ENCODE assay signal across 1 cellular context in genomic region chr2:129757915-129758421, GRCh38.
TF ChIP-seq lines count a peak whose summit lies in the region.

No MANE protein-coding gene starts in this region.

TF ChIP-seq in WTC11, 78 proteins besides CTCF, POLR2A, EP300 and RAD21 (continued from another document):
- no peak for TF ChIP-seq ATF6 (CRISPR knock-in tag; IDR thresholded peaks at IDR 0.05)
- no peak for TF ChIP-seq ZSCAN18 (CRISPR knock-in tag; IDR thresholded peaks at IDR 0.05)
- TF ChIP-seq SP1 (CRISPR knock-in tag; conservative IDR thresholded peaks at IDR 0.05): 0 out of 2 replicates have a peak, but pooled peaks have one; percentile 20
- no peak for TF ChIP-seq ZNF263 (CRISPR knock-in tag; IDR thresholded peaks at IDR 0.05; ENCODE audit: low read depth)
- no peak for TF ChIP-seq PREB (CRISPR knock-in tag; IDR thresholded peaks at IDR 0.05; ENCODE audit: borderline replicate concordance)
- no peak for TF ChIP-seq ZNF416 (CRISPR knock-in tag; IDR thresholded peaks at IDR 0.05)
- TF ChIP-seq JUN (CRISPR knock-in tag; IDR thresholded peaks at IDR 0.05): no peak
- TF ChIP-seq ELF4 (CRISPR knock-in tag; IDR thresholded peaks at IDR 0.05; ENCODE audit: low read depth): no peak
- 0 out of 2 replicates have a peak, but pooled peaks have one; percentile 19 for TF ChIP-seq FOXK1 (CRISPR knock-in tag; IDR thresholded peaks at IDR 0.05)
- no peak for TF ChIP-seq STAT6 (CRISPR knock-in tag; conservative IDR thresholded peaks at IDR 0.05; ENCODE audit: low read depth)
- no peak for TF ChIP-seq ERG (CRISPR knock-in tag; IDR thresholded peaks at IDR 0.05)
- no peak for TF ChIP-seq SMAD3 (CRISPR knock-in tag; IDR thresholded peaks at IDR 0.05; ENCODE audit: borderline replicate concordance)
- no peak for TF ChIP-seq ATF3 (CRISPR knock-in tag; conservative IDR thresholded peaks at IDR 0.05)
- TF ChIP-seq NFE2L1 (CRISPR knock-in tag; IDR thresholded peaks at IDR 0.05): no peak
- TF ChIP-seq ZBTB43 (CRISPR knock-in tag; IDR thresholded peaks at IDR 0.05): no peak
- 0 out of 2 replicates have a peak, but pooled peaks have one; percentile 39 for TF ChIP-seq ZNF317 (CRISPR knock-in tag; IDR thresholded peaks at IDR 0.05; ENCODE audit: borderline replicate concordance, low read depth)
- TF ChIP-seq ZNF219 (CRISPR knock-in tag; IDR thresholded peaks at IDR 0.05; ENCODE audit: borderline replicate concordance): no peak
- TF ChIP-seq MAX (CRISPR knock-in tag; IDR thresholded peaks at IDR 0.05): 0 out of 2 replicates have a peak, but pooled peaks have one; percentile 38
- TF ChIP-seq E2F5 (CRISPR knock-in tag; IDR thresholded peaks at IDR 0.05): no peak
- TF ChIP-seq CREB1 (CRISPR knock-in tag; IDR thresholded peaks at IDR 0.05): no peak
- no peak for TF ChIP-seq NFATC4 (CRISPR knock-in tag; IDR thresholded peaks at IDR 0.05)
- no peak for TF ChIP-seq ZNF425 (CRISPR knock-in tag; conservative IDR thresholded peaks at IDR 0.05)
- TF ChIP-seq SMAD4 (CRISPR knock-in tag; IDR thresholded peaks at IDR 0.05): no peak
- no peak for TF ChIP-seq CBFB (CRISPR knock-in tag; IDR thresholded peaks at IDR 0.05; ENCODE audit: low read depth)
- TF ChIP-seq IRF2 (CRISPR knock-in tag; IDR thresholded peaks at IDR 0.05; ENCODE audit: borderline replicate concordance, low read depth): no peak
